Comparison of ENCODE assay signal across 23 cellular contexts in genomic region chr5:93479982-93480509, GRCh38.
DNase-seq lines count a peak whose midpoint lies in the region; ATAC-seq, FAIRE-seq and TF ChIP-seq lines count a peak whose summit lies in the region.
"Had no signal": no experiment of that assay in that cellular context is flagged by ENCODE, and none has a peak within 500 bp of the region (broad histone marks: within the 10 kb centered on the region; RNA-seq: fewer than 3 reads in every experiment).

No MANE protein-coding gene starts in this region.

- H3K4me2 ChIP-seq in HepG2 (ENCODE audit: low read depth, low read length) = no peak overlapping the region
- no peak overlapping the region for H3K4me2 ChIP-seq in H1 (ENCODE audit: insufficient read depth in 1 of 2, low read depth in 2 of 2, low read length in 2 of 2)
- H3K4me2 ChIP-seq: A549; BLaER1 treated with 17β-estradiol and CSF1 and Interleukin-3, amounts not matched to agents 10 nM and 100 nM had no signal

- no peaks in the 10 kb centered on the region for H4K20me1 ChIP-seq in HepG2 (ENCODE audit: insufficient read depth, low read length)
- no peaks in the 10 kb centered on the region for H4K20me1 ChIP-seq in H1 (replicated peaks in 1 of 2; ENCODE audit: control insufficient read depth in 1 of 2, insufficient read depth in 2 of 2, low read length in 2 of 2)
- H4K20me1 ChIP-seq: BLaER1 treated with 17β-estradiol and CSF1 and Interleukin-3, amounts not matched to agents 10 nM and 100 nM had no signal

- no peak overlapping the region for H3K4me3 Mint-ChIP-seq in WTC11
- H3K4me3 Mint-ChIP-seq: B cell; CD4-positive, alpha-beta T cell; CD8-positive, alpha-beta T cell had no signal

- no peak overlapping the region for H2BK5ac ChIP-seq in H1 (ENCODE audit: low read depth, low read length)

- ATAC-seq in HepG2 = no peak
- no peak for ATAC-seq in right lobe of liver
- ATAC-seq in WTC11 = no peak
- ATAC-seq in HG03159 (IDR thresholded peaks at IDR 0.05; ENCODE audit: unreplicated experiment) = no peak
- ATAC-seq: A549; CD8-positive, alpha-beta T cell; GM12878 had no signal

- H3K23ac ChIP-seq in H1 (ENCODE audit: insufficient read length) = no peak overlapping the region

- POLR2A ChIA-PET in HepG2 (lab: Yijun Ruan, JAX) = no interaction called here
- POLR2A ChIA-PET in WTC11 (lab: Charles Lee) = no interaction called here
- POLR2A ChIA-PET in H1 (lab: Charles Lee; ENCODE audit: partially characterized antibody) = no interaction called here

- H3K56ac ChIP-seq in H1 (replicated peaks; ENCODE audit: insufficient read length, low read depth, low read length) = no peak overlapping the region

- no peak overlapping the region for H3K4me3 ChIP-seq in HepG2 (replicated peaks in 1 of 3; ENCODE audit: insufficient read depth in 1 of 3, low read depth in 2 of 3, low read length in 3 of 3)
- no peak overlapping the region for H3K4me3 ChIP-seq in right lobe of liver
- no peak overlapping the region for H3K4me3 ChIP-seq in H1 (ENCODE audit: extremely low read depth in 1 of 4, insufficient read depth in 2 of 4, low read depth in 3 of 4, low read length in 4 of 4)
- H3K4me3 ChIP-seq: A549; BLaER1 treated with 17β-estradiol and CSF1 and Interleukin-3, amounts not matched to agents 10 nM and 100 nM; GM12878 had no signal

- H3K36me3 ChIP-seq in HepG2 (replicated peaks in 1 of 2; ENCODE audit: control insufficient read depth in 1 of 2, insufficient read depth in 2 of 2, low read length in 2 of 2) = no peaks in the 10 kb centered on the region
- H3K36me3 ChIP-seq in right lobe of liver = no peaks in the 10 kb centered on the region
- no peaks in the 10 kb centered on the region for H3K36me3 ChIP-seq in H1 (ENCODE audit: control insufficient read depth in 2 of 4, insufficient read depth in 4 of 4, low read length in 3 of 4)
- H3K36me3 ChIP-seq: BLaER1 treated with 17β-estradiol and CSF1 and Interleukin-3, amounts not matched to agents 10 nM and 100 nM had no signal

- H2BK12ac ChIP-seq in H1 (ENCODE audit: low read depth, low read length) = no peak overlapping the region

- DNase-seq in HepG2 (ENCODE audit: low spot score) = no peak
- DNase-seq in right lobe of liver = no peak
- DNase-seq in WTC11 (ENCODE audit: low spot score) = no peak
- no peak for DNase-seq in H1 (ENCODE audit: low read depth in 1 of 2, low spot score in 2 of 2)
- DNase-seq in DMS79 treated with DMSO at 0.1 percent for 48 hours (lab: John Stamatoyannopoulos, UW) = no peak
- DNase-seq: AML-193; Caco-2; Calu3; CD4-positive, alpha-beta T cell; CD8-positive, alpha-beta T cell; DND-41; EL; GDM1 had no signal

- TF ChIP-seq POLR2A in HepG2 (IDR thresholded peaks at IDR 0.05; ENCODE audit: insufficient read depth in 1 of 2, low read depth in 2 of 2, low read length in 2 of 2) (no peak), right lobe of liver (IDR thresholded peaks at IDR 0.05) (no peak), H1 (IDR thresholded peaks at IDR 0.05; ENCODE audit: control extremely low read depth in 1 of 2, low read depth in 2 of 2, low read length in 2 of 2) (no peak)

- H3K79me2 ChIP-seq in HepG2 (ENCODE audit: insufficient read depth, low read length) (no peaks in the 10 kb centered on the region), H1 (ENCODE audit: control insufficient read depth in 1 of 2, insufficient read depth in 2 of 2, low read length in 2 of 2) (no peaks in the 10 kb centered on the region)

- no peak overlapping the region for H2BK20ac ChIP-seq in H1 (ENCODE audit: low read length)

- H3K79me1 ChIP-seq in H1 (ENCODE audit: low read depth, low read length) = no peaks in the 10 kb centered on the region

- H3K27ac ChIP-seq in HepG2 (ENCODE audit: extremely low read length, insufficient read depth, low read length) (no peak overlapping the region), right lobe of liver (no peak overlapping the region), H1 (ENCODE audit: low read depth, low read length) (no peak overlapping the region)
- H3K27ac ChIP-seq: 22Rv1; A549; BLaER1 treated with 17β-estradiol and CSF1 and Interleukin-3, amounts not matched to agents 10 nM and 100 nM; C4-2B had no signal

- no peak overlapping the region for H3K18ac ChIP-seq in H1 (ENCODE audit: extremely low read depth, low read length)

- CTCF ChIA-PET in HepG2 (lab: Yijun Ruan, JAX; ENCODE audit: low intra/inter-chr PET ratio, low total read pairs) (no interaction called here), WTC11 (lab: Charles Lee) (no interaction called here), H1 (lab: Charles Lee; ENCODE audit: partially characterized antibody) (no interaction called here)

- in situ Hi-C loops in HepG2 (cut with HindIII; ENCODE audit: extremely low pct_ligation_motif_present, low pct_unique_long_range_greater_than_20kb) = no loop called here

- no peaks in the 10 kb centered on the region for H3K4me1 Mint-ChIP-seq in WTC11
- H3K4me1 Mint-ChIP-seq: B cell had no signal

- TF ChIP-seq RAD21 in HepG2 (CRISPR knock-in tag; IDR thresholded peaks at IDR 0.05) (no peak), H1 (IDR thresholded peaks at IDR 0.05 in 1 of 2, conservative IDR thresholded peaks at IDR 0.05 in 1 of 2; ENCODE audit: low read depth in 2 of 2, low read length in 2 of 2) (no peak)

- H3K23me2 ChIP-seq in H1 (ENCODE audit: low read depth, low read length) = no peaks in the 10 kb centered on the region

- FAIRE-seq in HepG2 (lab: Jason Lieb, UNC) (no peak), H1 (lab: Jason Lieb, UNC) (peak; percentile 57)
- FAIRE-seq: D721Med, GM12878, GM12892, GM18507 had no signal

- no peak overlapping the region for H4K5ac ChIP-seq in H1 (ENCODE audit: insufficient read length, low read depth, low read length)

- intact Hi-C loops in HepG2 (cut with micrococcal nuclease; ENCODE audit: unreplicated experiment) (no loop called here), right lobe of liver (cut with DNase I) (no loop called here)

- no peaks in the 10 kb centered on the region; the same call in 1 of the 2 replicates for H3K27me3 Mint-ChIP-seq in WTC11 (ENCODE audit: low read depth)
- H3K27me3 Mint-ChIP-seq: B cell; CD4-positive, alpha-beta T cell had no signal

- H4K8ac ChIP-seq in H1 (ENCODE audit: extremely low read depth, insufficient read depth, low read length) = no peak overlapping the region

- H4K91ac ChIP-seq in H1 (replicated peaks; ENCODE audit: insufficient read length, low read length) = no peak overlapping the region

- H3K27me3 ChIP-seq in HepG2 (ENCODE audit: control insufficient read depth in 1 of 2, insufficient read depth in 2 of 2, low read length in 2 of 2) = no peaks in the 10 kb centered on the region
- H3K27me3 ChIP-seq in right lobe of liver = no peaks in the 10 kb centered on the region
- no peaks in the 10 kb centered on the region for H3K27me3 ChIP-seq in H1 (replicated peaks in 1 of 4; ENCODE audit: control insufficient read depth in 3 of 4, extremely low read depth in 1 of 4, insufficient read depth in 3 of 4, low read length in 3 of 4)
- H3K27me3 ChIP-seq: BLaER1 treated with 17β-estradiol and CSF1 and Interleukin-3, amounts not matched to agents 10 nM and 100 nM had no signal

- no peak overlapping the region for H3K4ac ChIP-seq in H1 (replicated peaks; ENCODE audit: insufficient read length, low read depth, low read length)

- H3K36me3 Mint-ChIP-seq in WTC11 = peaks cover 8% of the 10 kb centered on the region
- H3K36me3 Mint-ChIP-seq: CD8-positive, alpha-beta T cell had no signal

- H3K27ac Mint-ChIP-seq in WTC11 = no peak overlapping the region
- H3K27ac Mint-ChIP-seq: B cell; CD4-positive, alpha-beta T cell; CD8-positive, alpha-beta T cell had no signal

- TF ChIP-seq EP300 in HepG2 (IDR thresholded peaks at IDR 0.05; ENCODE audit: low read depth in 2 of 2, low read length in 2 of 2) = no peak
- no peak for TF ChIP-seq EP300 in HepG2 (CRISPR knock-in tag; IDR thresholded peaks at IDR 0.05; ENCODE audit: borderline replicate concordance)
- no peak for TF ChIP-seq EP300 in H1 (IDR thresholded peaks at IDR 0.05; ENCODE audit: borderline replicate concordance in 1 of 2, low read depth in 2 of 2, low read length in 2 of 2)

- TF ChIP-seq CTCF in HepG2 (CRISPR knock-in tag; IDR thresholded peaks at IDR 0.05) = no peak
- no peak for TF ChIP-seq CTCF in right lobe of liver (IDR thresholded peaks at IDR 0.05)
- no peak for TF ChIP-seq CTCF in WTC11 (IDR thresholded peaks at IDR 0.05)
- TF ChIP-seq CTCF in H1 (IDR thresholded peaks at IDR 0.05; ENCODE audit: control extremely low read depth in 1 of 3, insufficient read depth in 1 of 3, low read depth in 1 of 3, low read length in 3 of 3) = no peak

- H2AK5ac ChIP-seq in H1 (ENCODE audit: low read depth, low read length) = no peak overlapping the region

- H2BK15ac ChIP-seq in H1 (ENCODE audit: low read length) = no peak overlapping the region

- H3K9ac ChIP-seq in HepG2 (ENCODE audit: insufficient read depth, low read depth, low read length) (no peak overlapping the region), H1 (replicated peaks in 1 of 4; ENCODE audit: extremely low read depth in 1 of 4, low read depth in 3 of 4, low read length in 3 of 4) (no peak overlapping the region)
- H3K9ac ChIP-seq: BLaER1 treated with 17β-estradiol and CSF1 and Interleukin-3, amounts not matched to agents 10 nM and 100 nM had no signal

- no peak overlapping the region for H2AFZ ChIP-seq in HepG2 (ENCODE audit: low read length)
- H2AFZ ChIP-seq in H1 (ENCODE audit: low read length) = no peak overlapping the region

- 0 out of 2 replicates have a peak, but pooled peaks cover 3% of the 10 kb centered on the region for H3K9me3 ChIP-seq in HepG2 (ENCODE audit: low read length)
- no peaks in the 10 kb centered on the region for H3K9me3 ChIP-seq in right lobe of liver
- 0 out of 4 replicates have a peak, but pooled peaks cover 0 to 3% of the 10 kb centered on the region in 2 experiments for H3K9me3 ChIP-seq in H1 (ENCODE audit: insufficient read depth in 2 of 2, low read depth in 1 of 2, low read length in 1 of 2)

- H3K14ac ChIP-seq in H1 (ENCODE audit: insufficient read length) = no peak overlapping the region

- no peaks in the 10 kb centered on the region for H3K4me1 ChIP-seq in HepG2 (ENCODE audit: insufficient read depth, low read length)
- no peaks in the 10 kb centered on the region for H3K4me1 ChIP-seq in right lobe of liver
- no peaks in the 10 kb centered on the region for H3K4me1 ChIP-seq in H1 (replicated peaks in 1 of 4; ENCODE audit: control insufficient read depth in 3 of 4, insufficient read depth in 4 of 4, low read length in 3 of 4)
- H3K4me1 ChIP-seq: A549; BLaER1 treated with 17β-estradiol and CSF1 and Interleukin-3, amounts not matched to agents 10 nM and 100 nM; Caco-2 had no signal

- no peak overlapping the region for H2BK120ac ChIP-seq in H1 (replicated peaks; ENCODE audit: low read depth, low read length)

- peaks cover 26% of the 10 kb centered on the region for H3K9me3 Mint-ChIP-seq in WTC11

- no TSS peak for BruUV-seq in HepG2 (replicated peaks; lab: Mats Ljungman, UMichigan)

TF ChIP-seq in HepG2, 621 proteins besides CTCF, POLR2A, EP300 and RAD21 (continues in another document):
- no peak for TF ChIP-seq HNRNPH1 (optimal IDR thresholded peaks at IDR 0.05; ENCODE audit: low read depth, low read length)
- no peak for TF ChIP-seq SAP130 (CRISPR knock-in tag; IDR thresholded peaks at IDR 0.05; ENCODE audit: low read depth)

TF ChIP-seq in WTC11, 78 proteins besides CTCF, POLR2A, EP300 and RAD21 (continues in another document):
- TF ChIP-seq ZNF317 (CRISPR knock-in tag; IDR thresholded peaks at IDR 0.05; ENCODE audit: borderline replicate concordance, low read depth) = peak; percentile 87

TF ChIP-seq in H1, 55 proteins besides CTCF, POLR2A, EP300 and RAD21 (continues in another document):
- no peak for TF ChIP-seq BCL11A (IDR thresholded peaks at IDR 0.05; ENCODE audit: low read depth in 2 of 2, low read length in 2 of 2)

Comparison
In these comparisons a context has a peak if more than half of its experiments do, and no peak if none do; other contexts are left out.
1. Of the 50 proteins assayed by ChIP-seq in both HepG2 and WTC11: peak only in HepG2: none; only in WTC11: none; in both: ZNF317; in neither: 49.